Comparison of ENCODE assay signal across 2 cellular contexts in genomic region chr19:1959928-1960589, GRCh38.
TF ChIP-seq lines count a peak whose summit lies in the region.

No MANE protein-coding gene starts in this region.

TF ChIP-seq in HepG2, 621 proteins besides CTCF, POLR2A, EP300 and RAD21:
- TF ChIP-seq ATF1 (CRISPR knock-in tag; IDR thresholded peaks at IDR 0.05) (no peak), ZNF687 (CRISPR knock-in tag; IDR thresholded peaks at IDR 0.05) (no peak), ZNF564 (CRISPR knock-in tag; IDR thresholded peaks at IDR 0.05) (no peak), ISL2 (CRISPR knock-in tag; IDR thresholded peaks at IDR 0.05) (no peak), LBX2 (CRISPR knock-in tag; IDR thresholded peaks at IDR 0.05; ENCODE audit: borderline replicate concordance) (no peak), ZSCAN9 (CRISPR knock-in tag; IDR thresholded peaks at IDR 0.05; ENCODE audit: borderline replicate concordance) (no peak), ARID4A (CRISPR knock-in tag; IDR thresholded peaks at IDR 0.05; ENCODE audit: borderline replicate concordance) (no peak), ZNF703 (CRISPR knock-in tag; IDR thresholded peaks at IDR 0.05; ENCODE audit: borderline replicate concordance) (no peak), ZNF616 (CRISPR knock-in tag; IDR thresholded peaks at IDR 0.05; ENCODE audit: low read depth) (no peak), ATF4 (CRISPR knock-in tag; IDR thresholded peaks at IDR 0.05) (no peak)
TF ChIP-seq in HepG2: peak in this region for 0.

TF ChIP-seq in K562, 482 proteins besides CTCF, POLR2A, EP300 and RAD21:
- no peak for TF ChIP-seq THRAP3 (IDR thresholded peaks at IDR 0.05; ENCODE audit: borderline replicate concordance)
- TF ChIP-seq NCOA2 (IDR thresholded peaks at IDR 0.05; ENCODE audit: partially characterized antibody in 2 of 2) = no peak
- TF ChIP-seq POLR2G (IDR thresholded peaks at IDR 0.05; ENCODE audit: low read depth, low read length) = 0 out of 2 replicates have a peak, but pooled peaks have one; percentile 21
- no peak for TF ChIP-seq ZNF280B (CRISPR knock-in tag; IDR thresholded peaks at IDR 0.05)
- TF ChIP-seq HMBOX1 (IDR thresholded peaks at IDR 0.05) = no peak
- no peak for TF ChIP-seq ZNF717 (CRISPR knock-in tag; IDR thresholded peaks at IDR 0.05)
- no peak for TF ChIP-seq RBM15 (IDR thresholded peaks at IDR 0.05; ENCODE audit: insufficient read depth, low read length)
- no peak for TF ChIP-seq ZKSCAN1 (IDR thresholded peaks at IDR 0.05; ENCODE audit: low read depth, low read length)
- TF ChIP-seq BRD9 (IDR thresholded peaks at IDR 0.05; ENCODE audit: low read depth, partially characterized antibody) = no peak
- no peak for TF ChIP-seq NCOA6 (IDR thresholded peaks at IDR 0.05)
- no peak for TF ChIP-seq IRF1 (CRISPR knock-in tag; IDR thresholded peaks at IDR 0.05; ENCODE audit: borderline replicate concordance)
- no peak for TF ChIP-seq GABPA (tag; conservative IDR thresholded peaks at IDR 0.05; ENCODE audit: low read depth)
- no peak for TF ChIP-seq U2AF1 (optimal IDR thresholded peaks at IDR 0.05; ENCODE audit: low read depth, low read length)
- no peak for TF ChIP-seq TEAD2 (tag; IDR thresholded peaks at IDR 0.05)
- TF ChIP-seq ZBTB33 (CRISPR knock-in tag; IDR thresholded peaks at IDR 0.05) = 0 out of 2 replicates have a peak, but pooled peaks have one; percentile 6
- TF ChIP-seq POLR2B (IDR thresholded peaks at IDR 0.05; ENCODE audit: low read depth, partially characterized antibody) = no peak
